In the genomic region with DNA sequence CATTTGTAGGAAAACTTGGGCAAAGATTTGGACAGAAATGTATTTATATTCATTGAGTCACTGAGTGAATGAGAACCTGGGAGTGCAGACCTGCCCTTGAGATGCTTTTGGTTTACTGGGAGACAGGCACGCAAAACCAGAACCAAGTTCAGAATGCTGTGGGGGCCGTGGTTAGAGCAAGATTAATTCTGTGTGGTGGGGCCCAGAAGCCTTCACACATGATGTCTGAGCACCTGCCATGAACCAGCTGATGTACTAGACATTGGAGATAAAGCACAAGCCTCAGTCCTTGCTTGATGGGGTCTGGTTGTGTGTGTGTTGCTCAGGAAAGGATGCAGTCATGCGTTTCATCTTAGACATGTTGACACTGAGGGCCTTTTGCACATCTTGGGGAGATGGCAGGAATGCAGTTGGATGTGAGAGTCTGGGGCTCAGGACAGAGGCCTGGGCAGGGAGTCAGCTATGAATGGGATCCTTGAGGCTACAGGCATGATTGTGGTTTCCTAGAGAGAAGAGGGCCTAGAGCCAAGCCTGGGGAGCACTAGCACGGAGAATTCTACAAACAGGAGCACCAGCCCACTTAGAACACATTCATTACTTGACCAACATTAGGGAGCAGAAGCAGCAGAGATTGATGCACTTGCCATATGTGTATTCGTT, we compare ENCODE assay signal across 20 cellular contexts.
"Had no signal": no experiment of that assay in that cellular context is flagged by ENCODE, and none has a peak within 500 bp of the region (broad histone marks: within the 10 kb centered on the region; RNA-seq: fewer than 3 reads in every experiment).

No MANE protein-coding gene starts in this region.

- ATAC-seq: activated CD4-positive, alpha-beta T cell treated with anti-CD3 and anti-CD28 coated beads for 36 hours; lower lobe of right lung; stimulated activated naive CD8-positive, alpha-beta T cell treated with anti-CD3 and anti-CD28 coated beads, Interleukin-15, amount 100 ng/mL, for 72 hours; WTC11 had no signal

- H3K27me3 ChIP-seq: right atrium auricular region, suprapubic skin, vagina had no signal

- H3K9me3 ChIP-seq: lower lobe of right lung, prostate gland, right atrium auricular region, suprapubic skin, vagina had no signal

- H3K4me1 ChIP-seq: lower lobe of right lung, prostate gland, suprapubic skin, vagina had no signal

- H3K27ac ChIP-seq: lower lobe of right lung, prostate gland, right atrium auricular region, skin epidermis, suprapubic skin, vagina had no signal

- H3K4me3 ChIP-seq: lower lobe of right lung, prostate gland, right atrium auricular region, skin epidermis, suprapubic skin, vagina had no signal

- DNase-seq: activated CD4-positive, alpha-beta T cell treated with anti-CD3 and anti-CD28 coated beads for 36 hours; activated CD4-positive, alpha-beta T cell treated with anti-CD3 and anti-CD28 coated beads, Interleukin-2, amount 50 U/mL, for 48 hours; activated naive CD4-positive, alpha-beta T cell treated with Interleukin-2 at 50 U/mL for 16 hours; activated naive CD8-positive, alpha-beta T cell treated with anti-CD3 and anti-CD28 coated beads, Interleukin-2, amount 10 ng/mL, durations not matched to agents 7 days and 5 days; activated T-cell treated with anti-CD3 and anti-CD28 coated beads, Interleukin-2, amount 50 U/mL, for 1 hour; cerebellar nuclear complex; effector CD8-positive, alpha-beta T cell; foreskin fibroblast; glutamatergic neuron; hypothalamus; lower lobe of right lung; occipital lobe; stimulated activated naive CD8-positive, alpha-beta T cell treated with anti-CD3 and anti-CD28 coated beads, Interleukin-15, amount 100 ng/mL, for 72 hours; trophoblast cell had no signal
